24 cellular contexts compared by ENCODE assay signal in the genomic region with DNA sequence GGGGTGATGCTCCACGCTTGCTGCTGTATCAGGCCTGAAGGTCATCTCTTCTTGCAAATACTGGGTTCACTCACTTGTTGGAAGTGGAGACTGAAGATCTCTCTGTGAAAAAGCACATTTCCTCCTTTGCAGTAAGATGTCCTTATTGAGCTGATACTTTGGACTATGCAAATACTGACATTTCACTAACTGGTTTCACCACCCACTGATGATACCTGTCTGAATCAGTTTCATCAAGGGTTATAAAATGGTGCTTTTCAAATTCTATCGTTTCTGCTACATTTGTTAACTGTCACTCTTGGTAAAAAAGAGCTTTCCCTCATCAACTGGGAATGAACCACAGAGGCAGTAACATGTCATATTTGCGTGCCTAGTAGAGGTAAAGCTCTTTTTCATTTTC. TPM values are rescaled to one million over a fixed set of nuclear protein-coding genes. Genes with fewer than 3 reads are reported as not detected.
DNase-seq lines count a peak whose midpoint lies in the region; ATAC-seq and TF ChIP-seq lines count a peak whose summit lies in the region.
"Had no signal": no experiment of that assay in that cellular context is flagged by ENCODE, and none has a peak within 500 bp of the region (broad histone marks: within the 10 kb centered on the region; RNA-seq: fewer than 3 reads in every experiment).

No MANE protein-coding gene starts in this region.

- ATAC-seq in GM18508 (IDR thresholded peaks at IDR 0.05; ENCODE audit: insufficient read depth, unreplicated experiment) (peak; percentile 61), HG02623 (IDR thresholded peaks at IDR 0.05; ENCODE audit: unreplicated experiment) (peak; percentile 41)
- ATAC-seq: natural killer cell treated with Interleukin-12 subunit alpha and Interleukin-12 subunit beta and Interleukin-15 and Interleukin-18, amount 100 ng/mL, for 72 hours had no signal

- intact Hi-C loops in activated T-helper 1 cell treated with anti-CD3 and anti-CD28 coated beads, Interleukin-12 subunit alpha, Interleukin-12 subunit beta, Interleukin-2, Interleukin-4 antibody, amounts not matched to agents 30 ng/mL and 10 ng/mL and 1 ng/mL, durations not matched to agents 14 hours and 24 hours and 36 hours (cut with micrococcal nuclease), result loop anchor here (2.0 kb wide), 1 partner anchor 37 kb away; no protein-coding TSS in a partner anchor

- H3K4me1 ChIP-seq in BE2C, result no peaks in the 10 kb centered on the region
- H3K4me1 ChIP-seq: parathyroid adenoma had no signal

- H3K36me3 Mint-ChIP-seq in activated T-helper 1 cell treated with anti-CD3 and anti-CD28 coated beads, Interleukin-12 subunit alpha, Interleukin-12 subunit beta, Interleukin-2, Interleukin-4 antibody, amounts not matched to agents 30 ng/mL and 10 ng/mL and 1 ng/mL, durations not matched to agents 14 hours and 24 hours and 36 hours (ENCODE audit: low read depth), result no peaks in the 10 kb centered on the region
- H3K36me3 Mint-ChIP-seq: memory B cell; natural killer cell treated with Interleukin-12 subunit alpha and Interleukin-12 subunit beta and Interleukin-15 and Interleukin-18, amount 100 ng/mL, for 72 hours had no signal

- H3K4me1 Mint-ChIP-seq in activated T-helper 1 cell treated with anti-CD3 and anti-CD28 coated beads, Interleukin-12 subunit alpha, Interleukin-12 subunit beta, Interleukin-2, Interleukin-4 antibody, amounts not matched to agents 30 ng/mL and 10 ng/mL and 1 ng/mL, durations not matched to agents 14 hours and 24 hours and 36 hours (ENCODE audit: low read depth), result peaks cover 13% of the 10 kb centered on the region
- H3K4me1 Mint-ChIP-seq: memory B cell had no signal

- H3K9me3 ChIP-seq in BE2C, result no peaks in the 10 kb centered on the region

- no peaks in the 10 kb centered on the region for H3K9me3 Mint-ChIP-seq in activated T-helper 1 cell treated with anti-CD3 and anti-CD28 coated beads, Interleukin-12 subunit alpha, Interleukin-12 subunit beta, Interleukin-2, Interleukin-4 antibody, amounts not matched to agents 30 ng/mL and 10 ng/mL and 1 ng/mL, durations not matched to agents 14 hours and 24 hours and 36 hours
- H3K9me3 Mint-ChIP-seq: dendritic cell treated with granulocyte-macrophage colony-stimulating factor and Interleukin-4, amounts not matched to agents 40 ng/mL and 50 ng/mL, for 4 days; memory B cell; natural killer cell treated with Interleukin-12 subunit alpha and Interleukin-12 subunit beta and Interleukin-15 and Interleukin-18, amount 100 ng/mL, for 72 hours had no signal

- peak overlapping the region; percentile 58 for H3K27ac Mint-ChIP-seq in activated T-helper 1 cell treated with anti-CD3 and anti-CD28 coated beads, Interleukin-12 subunit alpha, Interleukin-12 subunit beta, Interleukin-2, Interleukin-4 antibody, amounts not matched to agents 30 ng/mL and 10 ng/mL and 1 ng/mL, durations not matched to agents 14 hours and 24 hours and 36 hours
- H3K27ac Mint-ChIP-seq: dendritic cell treated with granulocyte-macrophage colony-stimulating factor and Interleukin-4, amounts not matched to agents 40 ng/mL and 50 ng/mL, for 4 days; memory B cell; natural killer cell treated with Interleukin-12 subunit alpha and Interleukin-12 subunit beta and Interleukin-15 and Interleukin-18, amount 100 ng/mL, for 72 hours had no signal

- no peak overlapping the region for H3K4me3 Mint-ChIP-seq in activated T-helper 1 cell treated with anti-CD3 and anti-CD28 coated beads, Interleukin-12 subunit alpha, Interleukin-12 subunit beta, Interleukin-2, Interleukin-4 antibody, amounts not matched to agents 30 ng/mL and 10 ng/mL and 1 ng/mL, durations not matched to agents 14 hours and 24 hours and 36 hours
- H3K4me3 Mint-ChIP-seq: dendritic cell treated with granulocyte-macrophage colony-stimulating factor and Interleukin-4, amounts not matched to agents 40 ng/mL and 50 ng/mL, for 4 days; memory B cell; natural killer cell treated with Interleukin-12 subunit alpha and Interleukin-12 subunit beta and Interleukin-15 and Interleukin-18, amount 100 ng/mL, for 72 hours had no signal

- DNase-seq in GM10248 (ENCODE audit: extremely low spot score) (peak; percentile 49), Kasumi-1 (lab: John Stamatoyannopoulos, UW) (no peak), NCI-H1048 (lab: John Stamatoyannopoulos, UW) (no peak), BE2C (no peak), NCI-H2227 (lab: John Stamatoyannopoulos, UW; ENCODE audit: unreplicated experiment) (no peak)
- DNase-seq in activated T-helper 1 cell treated with anti-CD3 and anti-CD28 coated beads, Interleukin-12 subunit alpha, Interleukin-12 subunit beta, Interleukin-2, Interleukin-4 antibody, amounts not matched to agents 30 ng/mL and 10 ng/mL and 1 ng/mL, durations not matched to agents 14 hours and 24 hours and 36 hours (ENCODE audit: low spot score), result no peak
- DNase-seq: activated CD4-positive, alpha-beta T cell treated with anti-CD3 and anti-CD28 coated beads for 48 hours; GOT3; hippocampal formation; IMR-90; kidney; MM.1S; NCI-H1694; NCI-H446; stimulated activated CD4-positive, alpha-beta T cell treated with anti-CD3 and anti-CD28 coated beads, Interleukin-1b, Interleukin-23, amount 100 ng/mL, for 48 hours had no signal

- peaks cover 4% of the 10 kb centered on the region for H3K27me3 Mint-ChIP-seq in activated T-helper 1 cell treated with anti-CD3 and anti-CD28 coated beads, Interleukin-12 subunit alpha, Interleukin-12 subunit beta, Interleukin-2, Interleukin-4 antibody, amounts not matched to agents 30 ng/mL and 10 ng/mL and 1 ng/mL, durations not matched to agents 14 hours and 24 hours and 36 hours (ENCODE audit: insufficient read depth)
- H3K27me3 Mint-ChIP-seq: memory B cell had no signal

- POLR2A ChIA-PET in GM10248 (lab: Yijun Ruan, JAX), result no interaction called here

- no peak overlapping the region for H3K4me3 ChIP-seq in BE2C (ENCODE audit: low read depth, low read length)

- no peaks in the 10 kb centered on the region for H3K27me3 ChIP-seq in BE2C

- CTCF ChIA-PET in GM10248 (lab: Yijun Ruan, JAX), result interaction anchor here (1.1 to 2.2 kb wide), 4 partner anchors 8 to 347 kb away, joined by 3 to 8 read pairs (median 4); no protein-coding TSS in a partner anchor

- no peak for TF ChIP-seq CTCF in GM10248 (IDR thresholded peaks at IDR 0.05; ENCODE audit: control extremely low read depth, extremely low read depth, low read depth, missing control alignments)
- no peak for TF ChIP-seq CTCF in BE2C (IDR thresholded peaks at IDR 0.05; ENCODE audit: low read depth, low read length)

- no peaks in the 10 kb centered on the region for H3K36me3 ChIP-seq in BE2C

RNA-seq across cellular contexts. Expression of a gene that starts 35.5 kb away (rescaled TPM):
- 23.9 and 27.0 TPM in 2 replicates for total RNA-seq in activated T-helper 1 cell treated with anti-CD3 and anti-CD28 coated beads, Interleukin-12 subunit alpha, Interleukin-12 subunit beta, Interleukin-2, Interleukin-4 antibody, amounts not matched to agents 30 ng/mL and 10 ng/mL and 1 ng/mL, durations not matched to agents 14 hours and 24 hours and 36 hours
- polyA plus RNA-seq in BE2C (2012; ENCODE audit: insufficient read depth, insufficient read length, low read depth), result not detected
- total RNA-seq: Daoy, fibroblast of villous mesenchyme, IMR-90, subcutaneous adipose tissue had no signal
- polyA plus RNA-seq: IMR-90 had no signal

RNA-seq across cellular contexts. Expression of a gene that starts 39.9 kb away (rescaled TPM):
- total RNA-seq in activated T-helper 1 cell treated with anti-CD3 and anti-CD28 coated beads, Interleukin-12 subunit alpha, Interleukin-12 subunit beta, Interleukin-2, Interleukin-4 antibody, amounts not matched to agents 30 ng/mL and 10 ng/mL and 1 ng/mL, durations not matched to agents 14 hours and 24 hours and 36 hours, result 61.7 and 72.2 TPM in 2 replicates
- polyA plus RNA-seq in BE2C (2012; ENCODE audit: insufficient read depth, insufficient read length, low read depth), result 83.7 TPM

RNA-seq across cellular contexts. Expression of a gene that starts 41.0 kb away (rescaled TPM):
- total RNA-seq in activated T-helper 1 cell treated with anti-CD3 and anti-CD28 coated beads, Interleukin-12 subunit alpha, Interleukin-12 subunit beta, Interleukin-2, Interleukin-4 antibody, amounts not matched to agents 30 ng/mL and 10 ng/mL and 1 ng/mL, durations not matched to agents 14 hours and 24 hours and 36 hours, result 169 and 171 TPM in 2 replicates
- 17.0 TPM for polyA plus RNA-seq in BE2C (2012; ENCODE audit: insufficient read depth, insufficient read length, low read depth)
